ENCODE assay signal across 27 cellular contexts in genomic region chr5:106163233-106163632, GRCh38.
"Had no signal": no experiment of that assay in that cellular context is flagged by ENCODE, and none has a peak within 500 bp of the region (broad histone marks: within the 10 kb centered on the region; RNA-seq: fewer than 3 reads in every experiment).

No MANE protein-coding gene starts in this region.

- H3K36me3 ChIP-seq: colonic mucosa, esophagus muscularis mucosa, esophagus squamous epithelium, gastrocnemius medialis, gastroesophageal sphincter, heart left ventricle, heart right ventricle had no signal

- H3K27ac ChIP-seq: colonic mucosa, coronary artery, dorsolateral prefrontal cortex, epithelial cell of prostate, esophagus muscularis mucosa, esophagus squamous epithelium, foreskin keratinocyte, gastrocnemius medialis, gastroesophageal sphincter, heart left ventricle, heart right ventricle had no signal

- H3K9me3 ChIP-seq: colonic mucosa, esophagus muscularis mucosa, esophagus squamous epithelium, gastrocnemius medialis, gastroesophageal sphincter, heart left ventricle, heart right ventricle had no signal

- H3K4me3 ChIP-seq: colonic mucosa, coronary artery, dorsolateral prefrontal cortex, esophagus muscularis mucosa, esophagus squamous epithelium, gastrocnemius medialis, gastroesophageal sphincter, heart left ventricle, heart right ventricle had no signal

- H3K4me1 ChIP-seq: colonic mucosa, esophagus muscularis mucosa, esophagus squamous epithelium, foreskin keratinocyte, gastrocnemius medialis, gastroesophageal sphincter, heart left ventricle, heart right ventricle had no signal

- DNase-seq: colonic mucosa; cortex of kidney; dermis blood vessel endothelial cell; dorsolateral prefrontal cortex; effector CD4-positive, alpha-beta T cell; effector CD8-positive, alpha-beta T cell; effector memory CD4-positive, alpha-beta T cell; effector memory CD8-positive, alpha-beta T cell; endodermal cell; erythroblast; esophagus squamous epithelium; foreskin fibroblast; foreskin keratinocyte; foreskin melanocyte; gastrocnemius medialis; glutamatergic neuron; head of caudate nucleus; heart left ventricle; heart right ventricle had no signal

- FAIRE-seq: colon, endometrium, endothelial cell of umbilical vein, frontal cortex had no signal
